ENCODE assay signal across 1 cellular context in genomic region chr4:121696641-121697461, GRCh38.
TF ChIP-seq lines count a peak whose summit lies in the region.

TSS of gene ANXA5 (minus strand) at chr4:121696980. CDS start at chr4:121696589, 391 bp downstream.

TF ChIP-seq in HepG2, 621 proteins besides CTCF, POLR2A, EP300 and RAD21 (continued from another document and continues in another):
- TF ChIP-seq ZNF207 (IDR thresholded peaks at IDR 0.05; ENCODE audit: borderline replicate concordance) = no peak
- no peak for TF ChIP-seq ZNF235 (CRISPR knock-in tag; IDR thresholded peaks at IDR 0.05; ENCODE audit: borderline replicate concordance)
- TF ChIP-seq ZNF501 (CRISPR knock-in tag; IDR thresholded peaks at IDR 0.05) = peak; percentile 89
- TF ChIP-seq, protein P1, sequence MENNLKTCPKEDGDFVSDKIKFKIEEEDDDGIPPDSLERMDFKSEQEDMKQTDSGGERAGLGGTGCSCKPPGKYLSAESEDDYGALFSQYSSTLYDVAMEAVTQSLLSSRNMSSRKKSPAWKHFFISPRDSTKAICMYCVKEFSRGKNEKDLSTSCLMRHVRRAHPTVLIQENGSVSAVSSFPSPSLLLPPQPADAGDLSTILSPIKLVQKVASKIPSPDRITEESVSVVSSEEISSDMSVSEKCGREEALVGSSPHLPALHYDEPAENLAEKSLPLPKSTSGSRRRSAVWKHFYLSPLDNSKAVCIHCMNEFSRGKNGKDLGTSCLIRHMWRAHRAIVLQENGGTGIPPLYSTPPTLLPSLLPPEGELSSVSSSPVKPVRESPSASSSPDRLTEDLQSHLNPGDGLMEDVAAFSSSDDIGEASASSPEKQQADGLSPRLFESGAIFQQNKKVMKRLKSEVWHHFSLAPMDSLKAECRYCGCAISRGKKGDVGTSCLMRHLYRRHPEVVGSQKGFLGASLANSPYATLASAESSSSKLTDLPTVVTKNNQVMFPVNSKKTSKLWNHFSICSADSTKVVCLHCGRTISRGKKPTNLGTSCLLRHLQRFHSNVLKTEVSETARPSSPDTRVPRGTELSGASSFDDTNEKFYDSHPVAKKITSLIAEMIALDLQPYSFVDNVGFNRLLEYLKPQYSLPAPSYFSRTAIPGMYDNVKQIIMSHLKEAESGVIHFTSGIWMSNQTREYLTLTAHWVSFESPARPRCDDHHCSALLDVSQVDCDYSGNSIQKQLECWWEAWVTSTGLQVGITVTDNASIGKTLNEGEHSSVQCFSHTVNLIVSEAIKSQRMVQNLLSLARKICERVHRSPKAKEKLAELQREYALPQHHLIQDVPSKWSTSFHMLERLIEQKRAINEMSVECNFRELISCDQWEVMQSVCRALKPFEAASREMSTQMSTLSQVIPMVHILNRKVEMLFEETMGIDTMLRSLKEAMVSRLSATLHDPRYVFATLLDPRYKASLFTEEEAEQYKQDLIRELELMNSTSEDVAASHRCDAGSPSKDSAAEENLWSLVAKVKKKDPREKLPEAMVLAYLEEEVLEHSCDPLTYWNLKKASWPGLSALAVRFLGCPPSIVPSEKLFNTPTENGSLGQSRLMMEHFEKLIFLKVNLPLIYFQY (CRISPR knock-in tag; IDR thresholded peaks at IDR 0.05; ENCODE audit: borderline replicate concordance) = peak; percentile 25
- TF ChIP-seq PBX2 (CRISPR knock-in tag; IDR thresholded peaks at IDR 0.05) = no peak
- peak; percentile 94 for TF ChIP-seq RBFOX2 (IDR thresholded peaks at IDR 0.05; ENCODE audit: low read depth, low read length)
- no peak for TF ChIP-seq MEIS2 (CRISPR knock-in tag; IDR thresholded peaks at IDR 0.05)
- TF ChIP-seq IRF2 (CRISPR knock-in tag; IDR thresholded peaks at IDR 0.05) = peak; percentile 16; the same call in 1 of the 2 replicates
- TF ChIP-seq ZNF772 (CRISPR knock-in tag; IDR thresholded peaks at IDR 0.05) = peak; percentile 66; the same call in 1 of the 2 replicates
- TF ChIP-seq HCFC1 (IDR thresholded peaks at IDR 0.05; ENCODE audit: low read depth, low read length) = no peak
- peak; percentile 51; the same call in 1 of the 2 replicates for TF ChIP-seq KDM5A (IDR thresholded peaks at IDR 0.05; ENCODE audit: borderline replicate concordance, low read length)
- TF ChIP-seq ZNF574 (CRISPR knock-in tag; IDR thresholded peaks at IDR 0.05) = peak; percentile 41; the same call in 1 of the 2 replicates
- peak; percentile 77 for TF ChIP-seq KLF12 (CRISPR knock-in tag; IDR thresholded peaks at IDR 0.05; ENCODE audit: borderline replicate concordance)
- peak; percentile 15; the same call in 1 of the 3 replicates for TF ChIP-seq MXI1 (IDR thresholded peaks at IDR 0.05; ENCODE audit: borderline replicate concordance, low read depth, low read length)
- peak; percentile 80 for TF ChIP-seq ZNF33B (CRISPR knock-in tag; IDR thresholded peaks at IDR 0.05)
- peak; percentile 3; the same call in 1 of the 2 replicates for TF ChIP-seq HINFP (CRISPR knock-in tag; IDR thresholded peaks at IDR 0.05; ENCODE audit: low read depth)
- TF ChIP-seq CREBL2 (CRISPR knock-in tag; IDR thresholded peaks at IDR 0.05; ENCODE audit: borderline replicate concordance) = no peak
- TF ChIP-seq PAX8 (CRISPR knock-in tag; IDR thresholded peaks at IDR 0.05; ENCODE audit: borderline replicate concordance) = 0 out of 2 replicates have a peak, but pooled peaks have one; percentile 33
- TF ChIP-seq PHF21A (CRISPR knock-in tag; IDR thresholded peaks at IDR 0.05) = peak; percentile 40; the same call in 1 of the 2 replicates
- no peak for TF ChIP-seq KLF9 (CRISPR knock-in tag; IDR thresholded peaks at IDR 0.05; ENCODE audit: low read depth)
- TF ChIP-seq GATA4 (IDR thresholded peaks at IDR 0.05; ENCODE audit: borderline replicate concordance, low read depth) = peak; percentile 13; the same call in 1 of the 2 replicates
- peak; percentile 20; the same call in 1 of the 2 replicates for TF ChIP-seq ZNF816 (CRISPR knock-in tag; IDR thresholded peaks at IDR 0.05; ENCODE audit: borderline replicate concordance)
- 0 out of 2 replicates have a peak, but pooled peaks have one; percentile 44 for TF ChIP-seq HOXA5 (CRISPR knock-in tag; IDR thresholded peaks at IDR 0.05)
- TF ChIP-seq SAP130 (CRISPR knock-in tag; IDR thresholded peaks at IDR 0.05; ENCODE audit: low read depth) = peak; percentile 45
- TF ChIP-seq NFIC (IDR thresholded peaks at IDR 0.05; ENCODE audit: low read length) = no peak
- peak; percentile 76; the same call in 1 of the 2 replicates for TF ChIP-seq ZNF761 (CRISPR knock-in tag; conservative IDR thresholded peaks at IDR 0.05)
- TF ChIP-seq ZFX (CRISPR knock-in tag; IDR thresholded peaks at IDR 0.05; ENCODE audit: low read depth) = peak; percentile 79
- TF ChIP-seq SRF (IDR thresholded peaks at IDR 0.05; ENCODE audit: low read depth, low read length) = no peak
- TF ChIP-seq ZNF30 (CRISPR knock-in tag; IDR thresholded peaks at IDR 0.05) = no peak
- 0 out of 2 replicates have a peak, but pooled peaks have one; percentile 17 for TF ChIP-seq FOXO1 (CRISPR knock-in tag; IDR thresholded peaks at IDR 0.05)
- peak; percentile 43; the same call in 1 of the 2 replicates for TF ChIP-seq ATF7-NPFF (CRISPR knock-in tag; IDR thresholded peaks at IDR 0.05; ENCODE audit: low read depth)
- TF ChIP-seq, protein P2, sequence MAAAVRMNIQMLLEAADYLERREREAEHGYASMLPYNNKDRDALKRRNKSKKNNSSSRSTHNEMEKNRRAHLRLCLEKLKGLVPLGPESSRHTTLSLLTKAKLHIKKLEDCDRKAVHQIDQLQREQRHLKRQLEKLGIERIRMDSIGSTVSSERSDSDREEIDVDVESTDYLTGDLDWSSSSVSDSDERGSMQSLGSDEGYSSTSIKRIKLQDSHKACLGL (CRISPR knock-in tag; IDR thresholded peaks at IDR 0.05) = peak; percentile 36; the same call in 1 of the 2 replicates
- TF ChIP-seq ZNF567 (CRISPR knock-in tag; IDR thresholded peaks at IDR 0.05; ENCODE audit: borderline replicate concordance) = 0 out of 2 replicates have a peak, but pooled peaks have one; percentile 64
- peak; percentile 76 for TF ChIP-seq ZFY (CRISPR knock-in tag; IDR thresholded peaks at IDR 0.05)
- no peak for TF ChIP-seq SSRP1 (CRISPR knock-in tag; IDR thresholded peaks at IDR 0.05)
- peak; percentile 90 for TF ChIP-seq TAF1 (CRISPR knock-in tag; IDR thresholded peaks at IDR 0.05)
- peak; percentile 87 for TF ChIP-seq POLR2AphosphoS5 (IDR thresholded peaks at IDR 0.05; ENCODE audit: low read depth, low read length)
- no peak; the same call in 1 of the 2 replicates for TF ChIP-seq KDM2A (CRISPR knock-in tag; IDR thresholded peaks at IDR 0.05; ENCODE audit: borderline replicate concordance, low read depth)
- TF ChIP-seq SP4 (CRISPR knock-in tag; IDR thresholded peaks at IDR 0.05) = peak; percentile 18; the same call in 1 of the 2 replicates
- TF ChIP-seq, protein P3, sequence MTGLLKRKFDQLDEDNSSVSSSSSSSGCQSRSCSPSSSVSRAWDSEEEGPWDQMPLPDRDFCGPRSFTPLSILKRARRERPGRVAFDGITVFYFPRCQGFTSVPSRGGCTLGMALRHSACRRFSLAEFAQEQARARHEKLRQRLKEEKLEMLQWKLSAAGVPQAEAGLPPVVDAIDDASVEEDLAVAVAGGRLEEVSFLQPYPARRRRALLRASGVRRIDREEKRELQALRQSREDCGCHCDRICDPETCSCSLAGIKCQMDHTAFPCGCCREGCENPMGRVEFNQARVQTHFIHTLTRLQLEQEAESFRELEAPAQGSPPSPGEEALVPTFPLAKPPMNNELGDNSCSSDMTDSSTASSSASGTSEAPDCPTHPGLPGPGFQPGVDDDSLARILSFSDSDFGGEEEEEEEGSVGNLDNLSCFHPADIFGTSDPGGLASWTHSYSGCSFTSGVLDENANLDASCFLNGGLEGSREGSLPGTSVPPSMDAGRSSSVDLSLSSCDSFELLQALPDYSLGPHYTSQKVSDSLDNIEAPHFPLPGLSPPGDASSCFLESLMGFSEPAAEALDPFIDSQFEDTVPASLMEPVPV (CRISPR knock-in tag; IDR thresholded peaks at IDR 0.05) = peak; percentile 96; the same call in 1 of the 2 replicates
- peak; percentile 34 for TF ChIP-seq YY1 (IDR thresholded peaks at IDR 0.05; ENCODE audit: insufficient read depth, insufficient replicate concordance, low read depth, low read length)
- TF ChIP-seq TARDBP (CRISPR knock-in tag; IDR thresholded peaks at IDR 0.05) = 0 out of 2 replicates have a peak, but pooled peaks have one; percentile 20
- peak; percentile 65 for TF ChIP-seq KMT2A (CRISPR knock-in tag; IDR thresholded peaks at IDR 0.05)
- TF ChIP-seq ZFP36L1 (CRISPR knock-in tag; IDR thresholded peaks at IDR 0.05) = peak; percentile 62; the same call in 1 of the 2 replicates
- no peak for TF ChIP-seq FOXM1 (CRISPR knock-in tag; IDR thresholded peaks at IDR 0.05)
- 0 out of 2 replicates have a peak, but pooled peaks have one; percentile 8 for TF ChIP-seq RXRA (CRISPR knock-in tag; IDR thresholded peaks at IDR 0.05)
- TF ChIP-seq ZNF883 (CRISPR knock-in tag; IDR thresholded peaks at IDR 0.05; ENCODE audit: not compliant biosample characterization) = peak; percentile 58
- peak; percentile 48; the same call in 1 of the 2 replicates for TF ChIP-seq MTA1 (CRISPR knock-in tag; IDR thresholded peaks at IDR 0.05; ENCODE audit: borderline replicate concordance)
- TF ChIP-seq, protein P4, sequence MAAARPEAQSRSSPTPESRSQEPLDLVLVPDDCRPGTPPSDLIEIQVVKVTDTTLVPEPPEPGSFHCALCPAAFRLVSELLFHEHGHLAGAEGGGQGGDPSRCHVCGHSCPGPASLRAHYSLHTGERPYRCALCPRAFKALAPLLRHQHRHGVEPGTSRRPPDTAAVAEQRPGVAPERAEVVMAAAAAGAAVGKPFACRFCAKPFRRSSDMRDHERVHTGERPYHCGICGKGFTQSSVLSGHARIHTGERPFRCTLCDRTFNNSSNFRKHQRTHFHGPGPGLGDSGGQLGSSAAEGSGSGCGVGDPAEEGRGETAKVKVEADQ (CRISPR knock-in tag; IDR thresholded peaks at IDR 0.05; ENCODE audit: borderline replicate concordance) = peak; percentile 65; the same call in 1 of the 2 replicates
- peak; percentile 40; the same call in 1 of the 2 replicates for TF ChIP-seq PAWR (CRISPR knock-in tag; IDR thresholded peaks at IDR 0.05; ENCODE audit: borderline replicate concordance)
- peak; percentile 31; the same call in 1 of the 2 replicates for TF ChIP-seq ZNF274 (CRISPR knock-in tag; IDR thresholded peaks at IDR 0.05)
- TF ChIP-seq ATRX (CRISPR knock-in tag; IDR thresholded peaks at IDR 0.05; ENCODE audit: borderline replicate concordance) = no peak
- TF ChIP-seq MYPOP (CRISPR knock-in tag; IDR thresholded peaks at IDR 0.05) = 0 out of 2 replicates have a peak, but pooled peaks have one; percentile 44
